In the genomic region with DNA sequence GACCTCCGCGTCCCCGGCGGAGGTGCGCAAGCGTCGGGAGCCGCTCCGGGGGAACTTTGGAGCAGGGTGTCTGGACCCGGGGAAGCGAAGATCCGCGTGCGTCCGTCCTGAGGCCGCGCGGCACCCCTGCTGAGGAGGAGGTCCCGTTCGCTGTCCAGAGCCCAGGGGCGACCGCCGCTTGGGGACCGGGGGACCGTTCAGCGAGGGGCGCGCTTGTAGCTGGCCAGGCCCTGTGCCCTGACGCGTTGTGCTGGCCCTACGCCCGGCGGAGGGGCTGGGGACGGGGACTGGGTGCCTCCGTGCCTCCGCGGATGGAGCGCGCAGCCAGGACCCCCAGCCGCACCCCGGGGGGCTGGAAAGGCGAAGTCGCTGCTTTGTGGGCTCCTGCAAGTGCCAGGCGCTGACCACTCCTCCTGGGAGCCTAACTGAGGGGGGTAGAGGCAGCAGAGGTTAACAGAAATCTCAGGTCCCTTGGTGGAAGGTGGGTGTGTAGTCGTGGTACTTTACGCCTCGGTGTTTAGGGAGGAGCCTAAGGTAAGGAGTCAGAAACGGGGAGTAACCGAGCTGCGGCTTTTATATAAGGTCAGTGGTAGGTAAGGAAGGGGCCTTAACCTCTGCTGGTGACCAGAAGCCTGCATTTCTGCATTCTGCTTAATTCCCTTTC, we compare ENCODE assay signal across 9 cellular contexts. TPM values are rescaled to one million over a fixed set of nuclear protein-coding genes. Genes with fewer than 3 reads are reported as not detected.
DNase-seq lines count a peak whose midpoint lies in the region; ATAC-seq and TF ChIP-seq lines count a peak whose summit lies in the region.
"Had no signal": no experiment of that assay in that cellular context is flagged by ENCODE, and none has a peak within 500 bp of the region (broad histone marks: within the 10 kb centered on the region; RNA-seq: fewer than 3 reads in every experiment).

A gene (plus strand): TSS at position 605 of the 664 bp plus-strand sequence. CDS start 90,642 bp downstream, outside the sequence.

- no peaks in the 10 kb centered on the region for H3K36me3 ChIP-seq in CD4-positive, alpha-beta memory T cell (ENCODE audit: insufficient read depth, low read length)
- H3K36me3 ChIP-seq in brain microvascular endothelial cell (replicated peaks) = no peaks in the 10 kb centered on the region

- H3K27ac ChIP-seq in CD4-positive, alpha-beta memory T cell (ENCODE audit: low read depth, low read length) = no peak within 1 kb of the TSS
- H3K27ac ChIP-seq in brain microvascular endothelial cell = no peak within 1 kb of the TSS

- H3K9me3 ChIP-seq in CD4-positive, alpha-beta memory T cell (ENCODE audit: control insufficient read depth in 1 of 2, low read length in 2 of 2) = no peaks in the 10 kb centered on the region

- peak; percentile 54 for ATAC-seq in HG03432 (IDR thresholded peaks at IDR 0.05; ENCODE audit: unreplicated experiment)
- ATAC-seq in GM19324 (IDR thresholded peaks at IDR 0.05; ENCODE audit: low FRiP score, unreplicated experiment) = no peak
- ATAC-seq in GM21381 (IDR thresholded peaks at IDR 0.05; ENCODE audit: unreplicated experiment) = no peak
- no peak for ATAC-seq in HG03045 (IDR thresholded peaks at IDR 0.05; ENCODE audit: unreplicated experiment)

- no peak within 1 kb of the TSS for H3K4me3 ChIP-seq in CD4-positive, alpha-beta memory T cell (ENCODE audit: low read length in 2 of 2)
- H3K4me3 ChIP-seq in brain microvascular endothelial cell (ENCODE audit: low read depth, low read length) = peak within 1 kb of the TSS; percentile 78

- peaks cover 0 to 16% (median 7%) of the 10 kb centered on the region in 4 donors for H3K4me1 Mint-ChIP-seq in CD4-positive, alpha-beta memory T cell

- CTCF ChIA-PET in CD4-positive, alpha-beta memory T cell (lab: Charles Lee; ENCODE audit: partially characterized antibody) = no interaction called here

- peak in 1 of 5 donors; percentile 3 for DNase-seq in CD4-positive, alpha-beta memory T cell
- DNase-seq in brain microvascular endothelial cell (no peak), islet precursor cell (peak; percentile 83)
- peak; percentile 34 for DNase-seq in stimulated activated CD8-positive, alpha-beta memory T cell treated with anti-CD3 and anti-CD28 coated beads, Interleukin-4, amount 100 ng/mL, for 48 hours

- peaks cover 0 to 11% (median 7%) of the 10 kb centered on the region in 8 donors for H3K9me3 Mint-ChIP-seq in CD4-positive, alpha-beta memory T cell

- intact Hi-C loops in CD4-positive, alpha-beta memory T cell (cut with micrococcal nuclease) = no loop called here

- in situ Hi-C loops in brain microvascular endothelial cell (cut with HindIII; ENCODE audit: low pct_ligation_motif_present, low sequenced_read_pairs) = no loop called here

- H3K27me3 Mint-ChIP-seq in CD4-positive, alpha-beta memory T cell = peaks cover 24 to 27% of the 10 kb centered on the region in 2 donors

- no peaks in the 10 kb centered on the region for H3K27me3 ChIP-seq in CD4-positive, alpha-beta memory T cell (ENCODE audit: insufficient read depth, low read length)
- H3K27me3 ChIP-seq in brain microvascular endothelial cell (replicated peaks) = no peaks in the 10 kb centered on the region

- no peak for TF ChIP-seq CTCF in brain microvascular endothelial cell (IDR thresholded peaks at IDR 0.05; ENCODE audit: low read depth, low read length, missing control alignments)

- no peaks in the 10 kb centered on the region for H3K4me1 ChIP-seq in CD4-positive, alpha-beta memory T cell (ENCODE audit: insufficient read depth, low read length)

- POLR2A ChIA-PET in CD4-positive, alpha-beta memory T cell (lab: Charles Lee; ENCODE audit: partially characterized antibody) = no interaction called here

- H3K4me3 Mint-ChIP-seq in CD4-positive, alpha-beta memory T cell = peak within 1 kb of the TSS; percentile 46 to 82 (median 60)

- no peaks in the 10 kb centered on the region for H3K36me3 Mint-ChIP-seq in CD4-positive, alpha-beta memory T cell

- H3K27ac Mint-ChIP-seq in CD4-positive, alpha-beta memory T cell = peak within 1 kb of the TSS in 1 of 7 donors; percentile 66
- H3K27ac Mint-ChIP-seq: naive thymus-derived CD4-positive, alpha-beta T cell had no signal

RNA-seq across cellular contexts. Expression of the gene that starts here (rescaled TPM):
- total RNA-seq in CD4-positive, alpha-beta memory T cell = under 1 TPM; 0.83 to 0.99 TPM
- under 1 TPM in 1 of 2 donors, not detected in 1; 0.29 TPM for polyA plus RNA-seq in CD4-positive, alpha-beta memory T cell
- polyA plus RNA-seq: naive thymus-derived CD4-positive, alpha-beta T cell had no signal
